25 cellular contexts compared by ENCODE assay signal in the genomic region with DNA sequence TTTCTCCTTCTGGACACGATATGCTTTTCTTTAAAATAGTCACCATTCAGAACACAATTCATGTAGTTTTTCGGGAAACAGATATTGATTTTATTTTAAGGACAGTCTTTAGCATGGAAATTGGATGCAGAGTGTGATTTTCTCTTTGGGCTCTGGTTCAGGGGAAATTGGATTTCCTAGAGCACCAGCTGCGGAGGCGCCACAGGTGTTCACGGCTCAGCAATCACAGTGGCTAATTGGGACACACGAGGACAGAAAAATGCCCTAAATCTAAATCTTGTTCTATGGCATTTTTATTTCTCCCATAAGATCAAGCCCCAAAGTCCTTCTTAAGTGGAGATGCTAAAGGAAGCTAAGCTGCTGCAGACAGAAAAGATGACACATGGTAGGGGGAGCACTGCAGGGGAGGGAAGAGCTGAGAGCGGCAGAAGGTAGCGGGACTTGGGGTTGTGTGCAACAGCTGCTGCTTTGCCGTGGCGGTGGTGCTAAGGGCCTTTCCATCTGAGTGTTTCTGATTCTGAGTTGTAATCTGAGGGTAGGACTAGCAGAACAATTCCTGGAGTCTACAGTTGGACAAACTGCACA.
"Had no signal": no experiment of that assay in that cellular context is flagged by ENCODE, and none has a peak within 500 bp of the region (broad histone marks: within the 10 kb centered on the region; RNA-seq: fewer than 3 reads in every experiment).

No MANE protein-coding gene starts in this region.

- DNase-seq: activated CD4-positive, alpha-beta T cell treated with anti-CD3 and anti-CD28 coated beads for 36 hours; activated CD8-positive, alpha-beta memory T cell treated with anti-CD3 and anti-CD28 coated beads, Interleukin-2, amount 50 U/mL, for 48 hours; activated CD8-positive, alpha-beta T cell treated with anti-CD3 and anti-CD28 coated beads, Interleukin-2, amount 10 ng/mL, durations not matched to agents 7 days and 5 days; activated effector memory CD4-positive, alpha-beta T cell treated with anti-CD3 and anti-CD28 coated beads, Interleukin-2, amount 50 U/mL, for 16 hours; activated naive CD4-positive, alpha-beta T cell treated with Interleukin-2 at 50 U/mL for 16 hours; activated naive CD8-positive, alpha-beta T cell treated with anti-CD3 and anti-CD28 coated beads, Interleukin-2, amount 50 U/mL, for 24 hours; activated T-cell treated with anti-CD3 and anti-CD28 coated beads, Interleukin-2, amount 50 U/mL, for 1 hour; amniotic stem cell; body of pancreas; KG1; NCI-H1092; NCI-H1417; NCI-H2029 treated with DMSO at 0.1 percent for 48 hours; NCI-H446; NCI-H526; NCI-H774; PC-3; SIG-M5; T-cell; T-helper 2 cell; T1000 had no signal

- ATAC-seq: activated CD4-positive, alpha-beta T cell treated with anti-CD3 and anti-CD28 coated beads for 36 hours; activated CD8-positive, alpha-beta T cell treated with anti-CD3 and anti-CD28 coated beads, Interleukin-2, amount 10 ng/mL, durations not matched to agents 7 days and 5 days; activated naive CD4-positive, alpha-beta T cell treated with anti-CD3 and anti-CD28 coated beads, Interleukin-2, amount 50 U/mL, for 72 hours; activated naive CD8-positive, alpha-beta T cell treated with anti-CD3 and anti-CD28 coated beads, Interleukin-2, amount 50 U/mL, for 24 hours; body of pancreas; PC-3; T-cell had no signal

- FAIRE-seq: colon, RCC 7860, TTC549 had no signal
